ENCODE assay signal across 28 cellular contexts in the genomic region with DNA sequence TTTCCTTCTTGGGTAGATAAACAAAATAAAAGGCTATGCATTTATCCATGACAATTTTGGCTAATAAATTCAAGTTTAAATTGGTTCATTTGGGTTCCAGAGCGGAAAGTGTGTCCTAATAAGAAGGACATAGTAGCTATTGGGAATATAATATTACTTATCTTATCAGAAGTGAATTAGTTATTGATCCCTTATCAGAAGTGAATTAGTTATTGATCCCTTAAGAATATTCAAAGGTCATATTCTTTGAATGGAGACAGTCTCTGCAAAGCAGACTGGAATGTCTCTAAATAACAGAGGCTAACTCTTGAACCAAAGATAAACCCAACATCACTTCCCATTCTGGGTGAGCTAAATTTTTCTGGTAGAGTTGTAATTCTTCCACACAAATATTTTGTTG.
"Had no signal": no experiment of that assay in that cellular context is flagged by ENCODE, and none has a peak within 500 bp of the region (broad histone marks: within the 10 kb centered on the region; RNA-seq: fewer than 3 reads in every experiment).

No MANE protein-coding gene starts in this region.

- DNase-seq: colonic mucosa; cortex of kidney; dermis blood vessel endothelial cell; dorsolateral prefrontal cortex; effector CD4-positive, alpha-beta T cell; effector CD8-positive, alpha-beta T cell; effector memory CD4-positive, alpha-beta T cell; effector memory CD8-positive, alpha-beta T cell; endodermal cell; erythroblast; esophagus squamous epithelium; foreskin fibroblast; foreskin keratinocyte; foreskin melanocyte; gastrocnemius medialis; glutamatergic neuron; head of caudate nucleus; heart left ventricle; heart right ventricle had no signal

- ATAC-seq: effector memory CD8-positive, alpha-beta T cell; esophagus mucosa; foreskin keratinocyte; gastrocnemius medialis; gastroesophageal sphincter; heart left ventricle; heart right ventricle had no signal

- H3K4me1 ChIP-seq: colonic mucosa, esophagus muscularis mucosa, esophagus squamous epithelium, gastrocnemius medialis, gastroesophageal sphincter, heart left ventricle, heart right ventricle had no signal

- FAIRE-seq: colon, endometrium, endothelial cell of umbilical vein, frontal cortex had no signal

- H3K4me3 ChIP-seq: colonic mucosa, coronary artery, dorsolateral prefrontal cortex, esophagus muscularis mucosa, esophagus squamous epithelium, gastrocnemius medialis, gastroesophageal sphincter, heart left ventricle, heart right ventricle had no signal

- H3K36me3 ChIP-seq: colonic mucosa, esophagus muscularis mucosa, esophagus squamous epithelium, gastrocnemius medialis, gastroesophageal sphincter, heart left ventricle, heart right ventricle had no signal

- H3K27ac ChIP-seq: colonic mucosa, coronary artery, dorsolateral prefrontal cortex, epithelial cell of prostate, esophagus muscularis mucosa, esophagus squamous epithelium, foreskin keratinocyte, gastrocnemius medialis, gastroesophageal sphincter, heart left ventricle, heart right ventricle had no signal

- H3K27me3 ChIP-seq: colonic mucosa, dorsolateral prefrontal cortex, esophagus muscularis mucosa, esophagus squamous epithelium, foreskin keratinocyte, gastrocnemius medialis, gastroesophageal sphincter, heart left ventricle, heart right ventricle had no signal

- H3K9me3 ChIP-seq: colonic mucosa, esophagus muscularis mucosa, esophagus squamous epithelium, gastrocnemius medialis, gastroesophageal sphincter had no signal
